In genomic region chr12:113333877-113334785, GRCh38 we compare ENCODE assay signal across 8 cellular contexts. TPM values are rescaled to one million over a fixed set of nuclear protein-coding genes. Genes with fewer than 3 reads are reported as not detected.
A peak's percentile ranks its signal among the peaks of the same experiment; 100 is the strongest.
DNase-seq lines count a peak whose midpoint lies in the region; ATAC-seq and FAIRE-seq lines count a peak whose summit lies in the region.

No MANE protein-coding gene starts in this region.

- H3K9me3 ChIP-seq in small intestine (ENCODE audit: control insufficient read depth, low read depth), result no peaks in the 10 kb centered on the region

- no peaks in the 10 kb centered on the region for H3K27me3 Mint-ChIP-seq in activated T-cell treated with anti-CD3 and anti-CD28 coated beads, Interleukin-2, amount 50 U/mL, for 24 hours
- no peaks in the 10 kb centered on the region for H3K27me3 Mint-ChIP-seq in IgD-negative memory B cell
- H3K27me3 Mint-ChIP-seq in activated naive CD8-positive, alpha-beta T cell treated with anti-CD3 and anti-CD28 coated beads, Interleukin-2, amount 50 U/mL, for 24 hours, result no peaks in the 10 kb centered on the region

- H3K4me3 Mint-ChIP-seq in activated T-cell treated with anti-CD3 and anti-CD28 coated beads, Interleukin-2, amount 50 U/mL, for 24 hours, result peak overlapping the region; percentile 98
- peak overlapping the region; percentile 80 to 96 (median 93) for H3K4me3 Mint-ChIP-seq in IgD-negative memory B cell
- peak overlapping the region; percentile 97 for H3K4me3 Mint-ChIP-seq in activated naive CD8-positive, alpha-beta T cell treated with anti-CD3 and anti-CD28 coated beads, Interleukin-2, amount 50 U/mL, for 24 hours

- no peaks in the 10 kb centered on the region for H3K9me3 Mint-ChIP-seq in activated T-cell treated with anti-CD3 and anti-CD28 coated beads, Interleukin-2, amount 50 U/mL, for 24 hours
- peaks cover 0 to 2% (median 0%) of the 10 kb centered on the region in 3 donors for H3K9me3 Mint-ChIP-seq in IgD-negative memory B cell
- no peaks in the 10 kb centered on the region for H3K9me3 Mint-ChIP-seq in activated naive CD8-positive, alpha-beta T cell treated with anti-CD3 and anti-CD28 coated beads, Interleukin-2, amount 50 U/mL, for 24 hours

- peaks cover 0 to 4% of the 10 kb centered on the region in 2 donors for H3K4me1 ChIP-seq in small intestine (ENCODE audit: control insufficient read depth in 2 of 2, insufficient read depth in 1 of 2, low read depth in 1 of 2, low read length in 1 of 2)

- peak; percentile 1 for ATAC-seq in activated naive CD8-positive, alpha-beta T cell treated with anti-CD3 and anti-CD28 coated beads, Interleukin-2, amount 50 U/mL, for 24 hours

- peak overlapping the region; percentile 66 for H3K4me3 ChIP-seq in iPS-11a (ENCODE audit: low read depth, low read length)
- H3K4me3 ChIP-seq in small intestine (ENCODE audit: low read depth in 1 of 2, low read length in 2 of 2), result peak overlapping the region; percentile 57 to 83

- H3K4me1 Mint-ChIP-seq in activated T-cell treated with anti-CD3 and anti-CD28 coated beads, Interleukin-2, amount 50 U/mL, for 24 hours (ENCODE audit: low read depth), result peaks cover 45% of the 10 kb centered on the region
- H3K4me1 Mint-ChIP-seq in IgD-negative memory B cell, result peaks cover 7 to 19% (median 14%) of the 10 kb centered on the region in 3 donors
- H3K4me1 Mint-ChIP-seq in activated naive CD8-positive, alpha-beta T cell treated with anti-CD3 and anti-CD28 coated beads, Interleukin-2, amount 50 U/mL, for 24 hours, result peaks cover 30% of the 10 kb centered on the region

- H3K36me3 Mint-ChIP-seq in activated T-cell treated with anti-CD3 and anti-CD28 coated beads, Interleukin-2, amount 50 U/mL, for 24 hours (ENCODE audit: low read depth), result peaks cover 40% of the 10 kb centered on the region
- H3K36me3 Mint-ChIP-seq in IgD-negative memory B cell, result peaks cover 3% of the 10 kb centered on the region
- peaks cover 12% of the 10 kb centered on the region for H3K36me3 Mint-ChIP-seq in activated naive CD8-positive, alpha-beta T cell treated with anti-CD3 and anti-CD28 coated beads, Interleukin-2, amount 50 U/mL, for 24 hours (ENCODE audit: low read depth)

- H3K27ac ChIP-seq in small intestine (ENCODE audit: low read depth in 1 of 2, low read length in 1 of 2), result peak overlapping the region; percentile 35 to 83

- no peaks in the 10 kb centered on the region for H3K27me3 ChIP-seq in small intestine (ENCODE audit: control insufficient read depth in 2 of 2, insufficient read depth in 2 of 2, low read length in 2 of 2)

- WGBS in small intestine, 3 donors, result 5 to 21% (median 13%) methylated on average over 27 of the region's 27 CpGs

- DNase-seq in activated T-cell treated with anti-CD3 and anti-CD28 coated beads, Interleukin-2, amount 50 U/mL, for 24 hours, result no peak
- no peak for DNase-seq in activated T-cell treated with anti-CD3 and anti-CD28 coated beads, Interleukin-2, amount 50 U/mL, for 48 hours
- no peak for DNase-seq in activated naive CD8-positive, alpha-beta T cell treated with anti-CD3 and anti-CD28 coated beads, Interleukin-2, amount 50 U/mL, for 24 hours
- DNase-seq in small intestine, result peak; percentile 46
- DNase-seq in NCI-H1092 treated with DMSO at 0.1 percent for 48 hours (lab: John Stamatoyannopoulos, UW), result no peak
- no peak for DNase-seq in anterior cingulate cortex (lab: John Stamatoyannopoulos, UW)

- H3K27ac Mint-ChIP-seq in activated T-cell treated with anti-CD3 and anti-CD28 coated beads, Interleukin-2, amount 50 U/mL, for 24 hours, result peak overlapping the region; percentile 74
- peak overlapping the region in 2 of 3 donors; percentile 10 to 94 for H3K27ac Mint-ChIP-seq in IgD-negative memory B cell
- H3K27ac Mint-ChIP-seq in activated naive CD8-positive, alpha-beta T cell treated with anti-CD3 and anti-CD28 coated beads, Interleukin-2, amount 50 U/mL, for 24 hours, result peak overlapping the region; percentile 80

- peaks cover 0 to 5% of the 10 kb centered on the region in 2 donors for H3K36me3 ChIP-seq in small intestine (ENCODE audit: control insufficient read depth in 2 of 2, insufficient read depth in 2 of 2, low read length in 2 of 2)

- no peak for FAIRE-seq in small intestine (lab: Jason Lieb, UNC)

RNA-seq across cellular contexts. Expression of gene SLC8B1, which starts 0.8 kb away (rescaled TPM):
- polyA plus RNA-seq in IgD-negative memory B cell, result 12.1 TPM
- 10 to 100 TPM; 19.5 to 39.6 (median 34.0) TPM for polyA plus RNA-seq in small intestine

RNA-seq across cellular contexts. Expression of gene PLBD2, which starts 24.3 kb away (rescaled TPM):
- polyA plus RNA-seq in IgD-negative memory B cell (7.1 TPM), small intestine (10 to 100 TPM in 1 of 3 donors, 1 to 10 TPM in 2; 2.2 to 10.7 (median 2.7) TPM)
